Comparison of ENCODE assay signal across 4 cellular contexts in the genomic region with DNA sequence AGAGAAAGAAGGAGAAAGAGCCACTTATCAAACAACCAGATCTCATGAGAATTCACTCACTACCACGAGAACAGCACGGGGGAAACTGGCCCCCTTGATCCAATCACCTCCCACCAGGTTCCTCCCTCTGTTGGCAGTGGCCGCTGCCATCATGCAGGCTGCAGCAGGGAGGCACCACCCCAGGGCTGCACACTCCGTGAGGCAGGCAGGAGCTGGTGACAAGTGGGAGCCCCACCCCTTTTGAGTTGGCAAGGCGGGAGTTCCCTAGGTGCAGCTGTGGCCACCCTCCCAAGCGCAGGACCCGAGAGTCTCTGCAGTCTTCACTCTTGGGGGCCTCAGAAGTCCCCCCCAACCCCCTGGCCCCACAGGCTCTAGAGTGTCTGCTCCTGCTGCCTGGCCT.
"Had no signal": no experiment of that assay in that cellular context is flagged by ENCODE, and none has a peak within 500 bp of the region (broad histone marks: within the 10 kb centered on the region; RNA-seq: fewer than 3 reads in every experiment).

No MANE protein-coding gene starts in this region.

- H3K4me1 Mint-ChIP-seq: GM23338, H9 had no signal

- H3K4me3 ChIP-seq: GM23338 had no signal

- H3K27ac Mint-ChIP-seq: GM23338, H9 had no signal

- ATAC-seq: GM23338 had no signal

- DNase-seq: H9, HCEC 1CT, IMR-90 had no signal

- H3K4me3 Mint-ChIP-seq: GM23338, H9 had no signal
